8 cellular contexts compared by ENCODE assay signal in genomic region chr15:23687143-23687470, GRCh38. TPM values are rescaled to one million over a fixed set of nuclear protein-coding genes. Genes with fewer than 3 reads are reported as not detected.
DNase-seq lines count a peak whose midpoint lies in the region; ATAC-seq and TF ChIP-seq lines count a peak whose summit lies in the region.

NDN (minus strand) TSS chr15:23687305; CDS start chr15:23687217, 88 bp downstream.

- TF ChIP-seq POLR2A in stomach (IDR thresholded peaks at IDR 0.05), result no peak

- DNase-seq in NCI-H524 (lab: John Stamatoyannopoulos, UW) (peak; percentile 25 to 46), NCI-H524 treated with DMSO at 0.1 percent for 48 hours (lab: John Stamatoyannopoulos, UW) (no peak), cerebellum (ENCODE audit: low spot score) (peak; percentile 6), kidney epithelial cell (ENCODE audit: low read depth) (no peak), stomach (peak; percentile 43)

- peak within 1 kb of the TSS in 4 of 5 donors; percentile 6 to 72 (median 30) for H3K27ac ChIP-seq in stomach

- TF ChIP-seq CTCF in kidney epithelial cell (IDR thresholded peaks at IDR 0.05; ENCODE audit: insufficient read depth, low read length, poor library complexity, severe bottlenecking) (no peak), stomach (IDR thresholded peaks at IDR 0.05) (no peak)

- WGBS in stomach, 5 donors, result 24 to 40% (median 33%) methylated on average over 29 to 38 of the region's 38 CpGs

- intact Hi-C loops in stomach (cut with DNase I; ENCODE audit: low total_unique reads), result no loop called here

- no peaks in the 10 kb centered on the region for H3K36me3 ChIP-seq in kidney epithelial cell (ENCODE audit: control insufficient read depth, insufficient read depth, low read length)
- no peaks in the 10 kb centered on the region for H3K36me3 ChIP-seq in stomach

- ATAC-seq in GM18519 (IDR thresholded peaks at IDR 0.05; ENCODE audit: low FRiP score, unreplicated experiment) (no peak), GM19463 (IDR thresholded peaks at IDR 0.05; ENCODE audit: unreplicated experiment) (no peak), GM18517 (IDR thresholded peaks at IDR 0.05; ENCODE audit: unreplicated experiment) (no peak)

- peaks cover 0 to 9% (median 5%) of the 10 kb centered on the region in 4 donors for H3K4me1 ChIP-seq in stomach

- no peaks in the 10 kb centered on the region for H3K9me3 ChIP-seq in stomach

- H3K4me3 ChIP-seq in kidney epithelial cell (ENCODE audit: low read depth, low read length) (peak within 1 kb of the TSS; percentile 58), stomach (peak within 1 kb of the TSS; percentile 48 to 66 (median 57))

- TF ChIP-seq EP300 in stomach (IDR thresholded peaks at IDR 0.05), result no peak

- H3K27me3 ChIP-seq in kidney epithelial cell (ENCODE audit: control insufficient read depth, insufficient read depth, low read length), result no peaks in the 10 kb centered on the region
- peaks cover 0 to 8% (median 0%) of the 10 kb centered on the region in 3 donors for H3K27me3 ChIP-seq in stomach

RNA-seq across cellular contexts. Expression of gene NDN, which starts in this region (rescaled TPM):
- total RNA-seq in cerebellum (76.3 TPM), kidney epithelial cell (75.0 and 88.9 TPM in 2 replicates), stomach (10 to 100 TPM in 4 of 5 donors, 1 to 10 TPM in 1; 7.6 to 38.6 (median 23.8) TPM)
- polyA plus RNA-seq in stomach, result 10 to 100 TPM; 21.8 to 24.4 (median 23.0) TPM

Comparison
In these comparisons a context has a peak if more than half of its experiments do, and no peak if none do; other contexts are left out.
1. DNase-seq: peak in NCI-H524 (2 of 2), cerebellum (single experiment) and stomach (single experiment); none in NCI-H524 treated with DMSO at 0.1 percent for 48 hours (single experiment) and kidney epithelial cell (single experiment).